Comparison of ENCODE assay signal across 21 cellular contexts in the genomic region with DNA sequence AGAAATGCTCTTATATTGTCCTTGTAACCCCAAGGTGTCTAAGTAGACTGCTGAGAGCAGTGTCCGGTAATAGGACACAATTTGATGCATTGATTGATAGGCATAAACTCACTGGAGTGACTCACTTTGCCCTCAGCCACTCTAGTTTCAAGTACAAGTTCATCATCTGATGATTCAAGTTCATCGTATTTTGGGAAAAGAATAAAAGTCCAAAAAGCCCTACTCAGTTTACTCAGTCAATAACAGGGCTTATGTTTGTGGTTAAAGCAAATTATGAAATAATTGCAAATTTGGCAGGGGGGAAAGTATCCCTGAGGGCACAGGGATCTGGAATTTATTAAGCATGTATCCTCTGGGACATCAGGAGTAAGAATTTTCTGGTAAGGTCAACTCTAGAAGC. TPM values are rescaled to one million over a fixed set of nuclear protein-coding genes. Genes with fewer than 3 reads are reported as not detected.
DNase-seq lines count a peak whose midpoint lies in the region; ATAC-seq, FAIRE-seq and TF ChIP-seq lines count a peak whose summit lies in the region.
"Had no signal": no experiment of that assay in that cellular context is flagged by ENCODE, and none has a peak within 500 bp of the region (broad histone marks: within the 10 kb centered on the region; RNA-seq: fewer than 3 reads in every experiment).

No MANE protein-coding gene starts in this region.

- H3K4me3 ChIP-seq in breast epithelium (no peak overlapping the region), PC-3 (ENCODE audit: low read length) (no peak overlapping the region), K562 (no peak overlapping the region), ovary (no peak overlapping the region)
- H3K4me3 ChIP-seq: coronary artery, left ventricle myocardium inferior, pancreas, sigmoid colon, suprapubic skin, vagina had no signal

- POLR2A ChIA-PET in MCF 10A (lab: Yijun Ruan, JAX), result interaction anchor here (1.1 kb wide), 1 partner anchor 34 kb away, joined by 7 read pairs; no protein-coding TSS in a partner anchor
- POLR2A ChIA-PET in PC-3 (lab: Charles Lee; ENCODE audit: unreplicated experiment), result no interaction called here
- POLR2A ChIA-PET in K562 (lab: Yijun Ruan, JAX), result interaction anchor here (2.6 kb wide), 1 partner anchor 7 kb away, joined by 17 read pairs; a partner anchor contains a TSS

- H3F3A ChIP-seq in PC-3 (ENCODE audit: low read length, unreplicated experiment), result peaks cover 7% of the 10 kb centered on the region

- TF ChIP-seq CTCF in MCF 10A (IDR thresholded peaks at IDR 0.05; ENCODE audit: unreplicated experiment) (no peak), breast epithelium (IDR thresholded peaks at IDR 0.05) (no peak), PC-3 (conservative IDR thresholded peaks at IDR 0.05; ENCODE audit: low read depth, low read length) (no peak), K562 (IDR thresholded peaks at IDR 0.05 in 2 of 3, conservative IDR thresholded peaks at IDR 0.05 in 1 of 3; ENCODE audit: insufficient read depth in 2 of 3, low read depth in 1 of 3, low read length in 3 of 3) (no peak), ovary (IDR thresholded peaks at IDR 0.05) (no peak)

- WGBS in K562 (ENCODE audit: insufficient coverage, low coverage, missing lambda C conversion rate), result 0% methylated on average over 2 of the region's 2 CpGs
- WGBS in ovary, 3 donors, result 81 to 89% (median 83%) methylated on average over 2 of the region's 2 CpGs

- H3K27me3 ChIP-seq in breast epithelium (no peaks in the 10 kb centered on the region), PC-3 (ENCODE audit: low read length) (peaks cover 20% of the 10 kb centered on the region), K562 (ENCODE audit: control insufficient read depth in 2 of 2, insufficient read depth in 2 of 2, low read length in 2 of 2) (peaks cover 49 to 52% of the 10 kb centered on the region in 2 experiments), ovary (no peaks in the 10 kb centered on the region)
- H3K27me3 ChIP-seq: pancreas, suprapubic skin, vagina had no signal

- DNase-seq in MCF 10A (ENCODE audit: unreplicated experiment) (peak; percentile 60), breast epithelium (ENCODE audit: low spot score in 2 of 2) (no peak), PC-3 (peak; percentile 99), K562 (ENCODE audit: extremely low read depth in 1 of 4, low spot score in 3 of 4) (no peak), GM19240 (ENCODE audit: insufficient read length, low spot score) (no peak), putamen (ENCODE audit: low spot score) (no peak), ovary (no peak)
- DNase-seq: activated effector memory CD4-positive, alpha-beta T cell treated with anti-CD3 and anti-CD28 coated beads, Interleukin-2, amount 50 U/mL, for 16 hours; DND-41; GOT3; left ventricle myocardium inferior; MM.1S; pancreas; sigmoid colon; stimulated activated CD4-positive, alpha-beta T cell treated with anti-CD3 and anti-CD28 coated beads, Interleukin-2, amount 100 ng/mL, for 24 hours had no signal

- no peak for FAIRE-seq in K562 (lab: Jason Lieb, UNC)
- FAIRE-seq: GM18507, pancreas had no signal

- no peak overlapping the region for H3K4me3 Mint-ChIP-seq in MCF 10A (ENCODE audit: unreplicated experiment)
- peak overlapping the region; percentile 4 for H3K4me3 Mint-ChIP-seq in stimulated activated naive CD8-positive, alpha-beta T cell treated with anti-CD3 and anti-CD28 coated beads, Interleukin-15, Interleukin-2, amounts not matched to agents 100 ng/mL and 50 ng/mL, for 24 hours

- H3K79me2 ChIP-seq in PC-3 (ENCODE audit: low read length), result no peaks in the 10 kb centered on the region
- H3K79me2 ChIP-seq in K562 (ENCODE audit: control insufficient read depth, insufficient read depth, low read length), result no peaks in the 10 kb centered on the region

- H3K9ac ChIP-seq in PC-3 (ENCODE audit: low read length) (0 out of 2 replicates have a peak overlapping the region, but pooled peaks have one; percentile 10), K562 (ENCODE audit: insufficient read depth in 1 of 2, low read depth in 2 of 2, low read length in 2 of 2) (no peak overlapping the region)

- CTCF ChIA-PET in MCF 10A (lab: Yijun Ruan, JAX), result interaction anchor here (1.4 to 4.9 kb wide), 3 partner anchors 124 to 144 kb away, joined by 6 to 29 read pairs (median 13); no protein-coding TSS in a partner anchor
- CTCF ChIA-PET in PC-3 (lab: Charles Lee), result no interaction called here
- CTCF ChIA-PET in K562 (lab: Yijun Ruan, JAX; ENCODE audit: low intra/inter-chr PET ratio), result no interaction called here

- H4K20me1 ChIP-seq in PC-3 (ENCODE audit: low read length) (no peaks in the 10 kb centered on the region), K562 (replicated peaks; ENCODE audit: control insufficient read depth, insufficient read depth, low read length) (peaks cover 4% of the 10 kb centered on the region; the same call in 1 of the 2 replicates)

- H3K4me1 ChIP-seq in breast epithelium (no peaks in the 10 kb centered on the region), PC-3 (ENCODE audit: insufficient read depth, low read length) (peaks cover 46% of the 10 kb centered on the region), K562 (replicated peaks in 1 of 2; ENCODE audit: control insufficient read depth in 2 of 2, insufficient read depth in 2 of 2, low read length in 2 of 2) (peaks cover 0 to 12% of the 10 kb centered on the region in 2 experiments; a peak in 3 of 5 replicates), ovary (ENCODE audit: insufficient read depth) (no peaks in the 10 kb centered on the region)

- H3K27me3 Mint-ChIP-seq in MCF 10A (ENCODE audit: insufficient read depth, unreplicated experiment), result peaks cover 79% of the 10 kb centered on the region
- peaks cover 43% of the 10 kb centered on the region for H3K27me3 Mint-ChIP-seq in stimulated activated naive CD8-positive, alpha-beta T cell treated with anti-CD3 and anti-CD28 coated beads, Interleukin-15, Interleukin-2, amounts not matched to agents 100 ng/mL and 50 ng/mL, for 24 hours

- TF ChIP-seq EP300 in K562 (IDR thresholded peaks at IDR 0.05; ENCODE audit: low read length), result no peak
- no peak for TF ChIP-seq EP300 in ovary (IDR thresholded peaks at IDR 0.05)

- TF ChIP-seq POLR2A in breast epithelium (IDR thresholded peaks at IDR 0.05), result no peak
- no peak for TF ChIP-seq POLR2A in K562 (conservative IDR thresholded peaks at IDR 0.05)
- TF ChIP-seq POLR2A in ovary (IDR thresholded peaks at IDR 0.05), result no peak

- TF ChIP-seq RAD21 in K562 (CRISPR knock-in tag; conservative IDR thresholded peaks at IDR 0.05 in 1 of 2, IDR thresholded peaks at IDR 0.05 in 1 of 2), result no peak

- intact Hi-C loops in MCF 10A (cut with micrococcal nuclease), result loop anchor here (10.0 kb wide), 1 partner anchor 566 kb away; a partner anchor contains a TSS
- intact Hi-C loops in breast epithelium (cut with DNase I; ENCODE audit: low total_unique reads), result no loop called here
- intact Hi-C loops in PC-3 (cut with micrococcal nuclease), result no loop called here
- intact Hi-C loops in K562 (cut with micrococcal nuclease), result no loop called here
- intact Hi-C loops in ovary (cut with DNase I), result loop anchor here in 2 of 4 donors (10.0 kb wide), 2 partner anchors 126 to 316 kb away; a partner anchor contains a TSS

- H3K4me2 ChIP-seq in PC-3 (ENCODE audit: low read length) (peak overlapping the region; percentile 52), K562 (ENCODE audit: insufficient read depth, low read length) (no peak overlapping the region)

- H3K27ac Mint-ChIP-seq in MCF 10A (ENCODE audit: low read depth, unreplicated experiment), result no peak overlapping the region
- peak overlapping the region; percentile 82 for H3K27ac Mint-ChIP-seq in stimulated activated naive CD8-positive, alpha-beta T cell treated with anti-CD3 and anti-CD28 coated beads, Interleukin-15, Interleukin-2, amounts not matched to agents 100 ng/mL and 50 ng/mL, for 24 hours

- no peaks in the 10 kb centered on the region for H3K36me3 Mint-ChIP-seq in MCF 10A (ENCODE audit: insufficient read depth, unreplicated experiment)
- H3K36me3 Mint-ChIP-seq in stimulated activated naive CD8-positive, alpha-beta T cell treated with anti-CD3 and anti-CD28 coated beads, Interleukin-15, Interleukin-2, amounts not matched to agents 100 ng/mL and 50 ng/mL, for 24 hours (ENCODE audit: low read depth), result no peaks in the 10 kb centered on the region

- BruUV-seq in MCF 10A (replicated peaks; lab: Mats Ljungman, UMichigan), result no TSS peak
- BruUV-seq in PC-3 (replicated peaks; lab: Mats Ljungman, UMichigan), result no TSS peak
- BruUV-seq in K562 (replicated peaks; lab: Mats Ljungman, UMichigan), result no TSS peak

- no peaks in the 10 kb centered on the region for H3K36me3 ChIP-seq in breast epithelium
- H3K36me3 ChIP-seq in PC-3 (ENCODE audit: low read depth, low read length), result no peaks in the 10 kb centered on the region
- no peaks in the 10 kb centered on the region for H3K36me3 ChIP-seq in K562 (ENCODE audit: control insufficient read depth, insufficient read depth, low read length)
- no peaks in the 10 kb centered on the region for H3K36me3 ChIP-seq in ovary
- H3K36me3 ChIP-seq: left ventricle myocardium inferior, pancreas, sigmoid colon, suprapubic skin, vagina had no signal

- H2AFZ ChIP-seq in PC-3 (ENCODE audit: low read length) (no peak overlapping the region), K562 (ENCODE audit: low read depth, low read length) (no peak overlapping the region)

- H3K9me2 ChIP-seq in PC-3 (replicated peaks; ENCODE audit: low read length), result no peaks in the 10 kb centered on the region

- ATAC-seq in PC-3, result peak; percentile 27
- no peak for ATAC-seq in K562
- ATAC-seq: Panc1, pancreas had no signal

- no peaks in the 10 kb centered on the region for H3K9me3 Mint-ChIP-seq in MCF 10A (ENCODE audit: unreplicated experiment)
- H3K9me3 Mint-ChIP-seq in stimulated activated naive CD8-positive, alpha-beta T cell treated with anti-CD3 and anti-CD28 coated beads, Interleukin-15, Interleukin-2, amounts not matched to agents 100 ng/mL and 50 ng/mL, for 24 hours, result no peaks in the 10 kb centered on the region

- H3K27ac ChIP-seq in breast epithelium (no peak overlapping the region), PC-3 (ENCODE audit: low read length) (peak overlapping the region; percentile 75), K562 (ENCODE audit: extremely low read depth, low read depth, low read length) (no peak overlapping the region), ovary (no peak overlapping the region)
- H3K27ac ChIP-seq: coronary artery, left ventricle myocardium inferior, pancreas, sigmoid colon, suprapubic skin, vagina had no signal

- peaks cover 29% of the 10 kb centered on the region for H3K4me1 Mint-ChIP-seq in MCF 10A (ENCODE audit: insufficient read depth, unreplicated experiment)
- H3K4me1 Mint-ChIP-seq in stimulated activated naive CD8-positive, alpha-beta T cell treated with anti-CD3 and anti-CD28 coated beads, Interleukin-15, Interleukin-2, amounts not matched to agents 100 ng/mL and 50 ng/mL, for 24 hours (ENCODE audit: low read depth), result peaks cover 47% of the 10 kb centered on the region

- H3K9me1 ChIP-seq in K562 (ENCODE audit: control insufficient read depth, insufficient read depth, low read length), result no peaks in the 10 kb centered on the region

- in situ Hi-C loops in K562 (cut with MboI), result no loop called here

- no peaks in the 10 kb centered on the region for H3K9me3 ChIP-seq in breast epithelium
- H3K9me3 ChIP-seq in PC-3 (ENCODE audit: low read length), result no peaks in the 10 kb centered on the region
- H3K9me3 ChIP-seq in K562 (replicated peaks; ENCODE audit: control insufficient read depth, insufficient read depth, low read depth, low read length), result no peaks in the 10 kb centered on the region
- H3K9me3 ChIP-seq in ovary, result no peaks in the 10 kb centered on the region
- H3K9me3 ChIP-seq: left ventricle myocardium inferior, pancreas, sigmoid colon, suprapubic skin, vagina had no signal

RNA-seq across cellular contexts. Expression of a gene that starts 7.6 kb away (rescaled TPM):
- total RNA-seq in MCF 10A (2022), result 85.3 and 114 TPM in 2 replicates
- 10 to 100 TPM in 2 of 3 donors, 1 to 10 TPM in 1; 6.7 to 90.9 (median 26.9) TPM for total RNA-seq in breast epithelium
- 275 and 335 TPM in 2 replicates for total RNA-seq in PC-3 (2014; rRNA removed)
- total RNA-seq in K562 (2011; cell fraction: chromatin; rRNA removed; ENCODE audit: low replicate concordance), result 31.4 and 31.5 TPM in 2 replicates
- total RNA-seq in K562 (2011; cell fraction: nucleolus; rRNA removed), result 21.5 and 24.3 TPM in 2 replicates
- total RNA-seq in K562 (2011; cell fraction: nucleoplasm; rRNA removed), result 32.1 and 39.3 TPM in 2 replicates
- 17.2 and 19.8 TPM in 2 replicates for total RNA-seq in K562 (2014; rRNA removed)
- 25.9 and 32.7 TPM in 2 replicates for total RNA-seq in K562 (2014; rRNA removed; fragmentation: Illumina TruSeq; extraction: Trizol)
- 2.9 and 3.5 TPM in 2 replicates for total RNA-seq in K562 (2015; rRNA removed; fragmentation: Illumina TruSeq; extraction: Trizol)
- total RNA-seq in K562 (2021), result 21.8 and 27.6 TPM in 2 replicates
- 12.0 and 13.2 TPM in 2 replicates for polyA plus RNA-seq in K562 (2011; rRNA removed)
- 5.6 and 9.8 TPM in 2 replicates for polyA plus RNA-seq in K562 (2011; cell fraction: cytosol; rRNA removed)
- polyA plus RNA-seq in K562 (2011; cell fraction: nucleus; rRNA removed), result 15.2 and 16.0 TPM in 2 replicates
- 10.8 and 39.2 TPM in 2 replicates for polyA plus RNA-seq in K562 (2012)
- 27.6 and 32.0 TPM in 2 replicates for polyA plus RNA-seq in K562 (2014; fragmentation: Illumina TruSeq; extraction: Trizol)
- polyA plus RNA-seq in K562 (2014; fragmentation: Nextera tagmentation; extraction: Ambion mirVana), result 1 to 10 TPM; 6.1 to 6.8 TPM
- polyA plus RNA-seq in K562 (2014; rRNA removed), result 26.2 and 28.2 TPM in 2 replicates
- 12.2 and 14.3 TPM in 2 replicates for polyA minus RNA-seq in K562 (2011; rRNA and poly(A)+ RNA removed)
- polyA minus RNA-seq in K562 (2011; cell fraction: cytosol; rRNA and poly(A)+ RNA removed), result 4.9 and 7.1 TPM in 2 replicates
- polyA minus RNA-seq in K562 (2011; cell fraction: nucleus; rRNA and poly(A)+ RNA removed), result 14.4 and 22.3 TPM in 2 replicates
- 100 to 1,000 TPM in 1 of 7 donors, 10 to 100 TPM in 3, 1 to 10 TPM in 3; 2.9 to 132 (median 19.4) TPM for total RNA-seq in ovary
- 10 to 100 TPM in 1 of 2 donors, 1 to 10 TPM in 1; 5.1 to 29.2 TPM for polyA plus RNA-seq in ovary

Comparison
In these comparisons a context has a peak if more than half of its experiments do, and no peak if none do; other contexts are left out.
1. DNase-seq: peak in MCF 10A (single experiment) and PC-3 (single experiment); none in breast epithelium (0 of 2), K562 (0 of 4), GM19240 (single experiment), putamen (single experiment) and ovary (0 of 5).